ENCODE assay signal across 34 cellular contexts in genomic region chr14:32692441-32692840, GRCh38.
"Had no signal": no experiment of that assay in that cellular context is flagged by ENCODE, and none has a peak within 500 bp of the region (broad histone marks: within the 10 kb centered on the region; RNA-seq: fewer than 3 reads in every experiment).

No MANE protein-coding gene starts in this region.

- H3K27ac Mint-ChIP-seq: activated naive CD4-positive, alpha-beta T cell treated with anti-CD3 and anti-CD28 coated beads for 36 hours; activated naive CD8-positive, alpha-beta T cell treated with anti-CD3 and anti-CD28 coated beads for 36 hours; dendritic cell treated with granulocyte-macrophage colony-stimulating factor and Interleukin-4, amounts not matched to agents 40 ng/mL and 50 ng/mL, for 4 days; mesothelial cell of epicardium; naive B cell; stimulated activated naive B cell treated with anti-CD40 and anti-IgM and Interleukin-4, amounts not matched to agents 10 μg/mL and 1 μg/mL and 100 μg/mL, for 72 hours; T-helper 1 cell treated with Interleukin-12 subunit alpha and Interleukin-12 subunit beta and Interleukin-4 antibody, amounts not matched to agents 30 μg/mL and 1 μg/mL, for 36 hours had no signal

- H3K9me3 Mint-ChIP-seq: activated naive CD4-positive, alpha-beta T cell treated with anti-CD3 and anti-CD28 coated beads for 36 hours; activated naive CD8-positive, alpha-beta T cell treated with anti-CD3 and anti-CD28 coated beads for 36 hours; dendritic cell treated with granulocyte-macrophage colony-stimulating factor and Interleukin-4, amounts not matched to agents 40 ng/mL and 50 ng/mL, for 4 days; mesothelial cell of epicardium; naive B cell; stimulated activated naive B cell treated with anti-CD40 and anti-IgM and Interleukin-4, amounts not matched to agents 10 μg/mL and 1 μg/mL and 100 μg/mL, for 72 hours; T-helper 1 cell treated with Interleukin-12 subunit alpha and Interleukin-12 subunit beta and Interleukin-4 antibody, amounts not matched to agents 30 μg/mL and 1 μg/mL, for 36 hours had no signal

- H3K9me3 ChIP-seq: adrenal gland, gastrocnemius medialis, pancreas, psoas muscle, sigmoid colon, stomach, thyroid gland, upper lobe of left lung, vagina had no signal

- H3K4me3 Mint-ChIP-seq: activated naive CD4-positive, alpha-beta T cell treated with anti-CD3 and anti-CD28 coated beads for 36 hours; activated naive CD8-positive, alpha-beta T cell treated with anti-CD3 and anti-CD28 coated beads for 36 hours; dendritic cell treated with granulocyte-macrophage colony-stimulating factor and Interleukin-4, amounts not matched to agents 40 ng/mL and 50 ng/mL, for 4 days; mesothelial cell of epicardium; naive B cell; stimulated activated naive B cell treated with anti-CD40 and anti-IgM and Interleukin-4, amounts not matched to agents 10 μg/mL and 1 μg/mL and 100 μg/mL, for 72 hours; T-helper 1 cell treated with Interleukin-12 subunit alpha and Interleukin-12 subunit beta and Interleukin-4 antibody, amounts not matched to agents 30 μg/mL and 1 μg/mL, for 36 hours had no signal

- H3K27me3 ChIP-seq: adrenal gland, gastrocnemius medialis, pancreas, sigmoid colon, stomach, thyroid gland, upper lobe of left lung, vagina had no signal

- H3K4me1 ChIP-seq: pancreas, stomach, thyroid gland, upper lobe of left lung, vagina had no signal

- ATAC-seq: gastrocnemius medialis; left cardiac atrium; left ventricle myocardium superior; pancreas; stimulated activated naive B cell treated with anti-CD40 and anti-IgM and Interleukin-4, amounts not matched to agents 10 μg/mL and 1 μg/mL and 100 μg/mL, for 72 hours had no signal

- H3K27ac ChIP-seq: adrenal gland, epithelial cell of prostate, gastrocnemius medialis, pancreas, psoas muscle, sigmoid colon, stomach, thyroid gland, upper lobe of left lung, vagina, WERI-Rb-1 had no signal

- H3K36me3 Mint-ChIP-seq: activated naive CD8-positive, alpha-beta T cell treated with anti-CD3 and anti-CD28 coated beads for 36 hours; mesothelial cell of epicardium; stimulated activated naive B cell treated with anti-CD40 and anti-IgM and Interleukin-4, amounts not matched to agents 10 μg/mL and 1 μg/mL and 100 μg/mL, for 72 hours had no signal

- H3K27me3 Mint-ChIP-seq: activated naive CD8-positive, alpha-beta T cell treated with anti-CD3 and anti-CD28 coated beads for 36 hours; dendritic cell treated with granulocyte-macrophage colony-stimulating factor and Interleukin-4, amounts not matched to agents 40 ng/mL and 50 ng/mL, for 4 days; naive B cell; stimulated activated naive B cell treated with anti-CD40 and anti-IgM and Interleukin-4, amounts not matched to agents 10 μg/mL and 1 μg/mL and 100 μg/mL, for 72 hours had no signal

- H3K4me3 ChIP-seq: adrenal gland, gastrocnemius medialis, pancreas, psoas muscle, sigmoid colon, smooth muscle cell, stomach, thyroid gland, upper lobe of left lung, vagina had no signal

- H3K36me3 ChIP-seq: adrenal gland, pancreas, sigmoid colon, stomach, thyroid gland, upper lobe of left lung, vagina, WERI-Rb-1 had no signal

- H3K4me2 ChIP-seq: smooth muscle cell had no signal

- H3K4me1 Mint-ChIP-seq: activated naive CD8-positive, alpha-beta T cell treated with anti-CD3 and anti-CD28 coated beads for 36 hours; mesothelial cell of epicardium; naive B cell; stimulated activated naive B cell treated with anti-CD40 and anti-IgM and Interleukin-4, amounts not matched to agents 10 μg/mL and 1 μg/mL and 100 μg/mL, for 72 hours had no signal

- FAIRE-seq: endometrium, pancreas, TTC549 had no signal

- DNase-seq: activated CD4-positive, alpha-beta T cell treated with anti-CD3 and anti-CD28 coated beads for 48 hours; activated CD4-positive, alpha-beta T cell treated with anti-CD3 and anti-CD28 coated beads, Interleukin-2, amount 50 U/mL, for 48 hours; activated CD8-positive, alpha-beta memory T cell treated with anti-CD3 and anti-CD28 coated beads for 24 hours; activated effector memory CD4-positive, alpha-beta T cell treated with Interleukin-2 at 50 U/mL for 16 hours; activated naive CD4-positive, alpha-beta T cell treated with anti-CD3 and anti-CD28 coated beads for 36 hours; activated naive CD8-positive, alpha-beta T cell treated with anti-CD3 and anti-CD28 coated beads for 36 hours; aorta; effector CD4-positive, alpha-beta T cell; gastrocnemius medialis; glutamatergic neuron; islet precursor cell; left cardiac atrium; left ventricle myocardium superior; naive B cell; pancreas; psoas muscle; sigmoid colon; stimulated activated CD4-positive, alpha-beta T cell treated with anti-CD3 and anti-CD28 coated beads, Interleukin-1b, Interleukin-23, amount 100 ng/mL, for 48 hours; stimulated activated CD4-positive, alpha-beta T cell treated with anti-CD3 and anti-CD28 coated beads, Interleukin-4, amount 100 ng/mL, for 4 hours; stimulated activated naive B cell treated with anti-CD40 and anti-IgM and Interleukin-4, amounts not matched to agents 10 μg/mL and 1 μg/mL and 100 μg/mL, for 72 hours; stomach; T-helper 9 cell; upper lobe of left lung; WERI-Rb-1 had no signal
